In the genomic region with DNA sequence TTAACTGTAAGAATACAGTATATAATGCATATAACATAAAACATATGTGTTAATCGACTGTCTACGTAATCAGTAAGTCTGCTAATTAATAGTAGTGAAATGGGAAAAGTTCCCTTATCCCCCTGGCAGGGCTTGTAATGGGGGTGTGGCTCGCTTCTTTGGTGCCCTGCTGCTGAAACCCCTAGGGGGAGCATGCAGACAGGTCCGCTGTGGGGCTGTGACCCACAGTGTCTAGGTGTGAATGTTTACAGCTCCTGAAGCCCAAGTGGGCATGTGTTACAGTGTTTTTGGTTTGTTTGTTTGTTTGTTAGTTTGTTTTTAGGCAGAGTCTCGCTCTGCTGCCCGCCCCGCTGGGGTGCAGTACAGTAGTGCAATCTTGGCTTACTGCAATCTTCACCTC, we compare ENCODE assay signal across 19 cellular contexts.
"Had no signal": no experiment of that assay in that cellular context is flagged by ENCODE, and none has a peak within 500 bp of the region (broad histone marks: within the 10 kb centered on the region; RNA-seq: fewer than 3 reads in every experiment).

No MANE protein-coding gene starts in this region.

- H3K4me2 ChIP-seq: hepatocyte had no signal

- H3K27ac Mint-ChIP-seq: activated naive CD4-positive, alpha-beta T cell treated with anti-CD3 and anti-CD28 coated beads for 36 hours; effector memory CD8-positive, alpha-beta T cell; naive thymus-derived CD8-positive, alpha-beta T cell; stimulated activated effector memory CD8-positive, alpha-beta T cell treated with anti-CD3 and anti-CD28 coated beads, Interleukin-12 subunit alpha, Interleukin-12 subunit beta, amount 100 ng/mL, for 72 hours; type B pancreatic cell had no signal

- H3K36me3 ChIP-seq: ovary, stomach had no signal

- H3K36me3 Mint-ChIP-seq: naive thymus-derived CD8-positive, alpha-beta T cell; stimulated activated effector memory CD8-positive, alpha-beta T cell treated with anti-CD3 and anti-CD28 coated beads, Interleukin-12 subunit alpha, Interleukin-12 subunit beta, amount 100 ng/mL, for 72 hours; type B pancreatic cell had no signal

- H3K9me3 Mint-ChIP-seq: activated naive CD4-positive, alpha-beta T cell treated with anti-CD3 and anti-CD28 coated beads for 36 hours; type B pancreatic cell had no signal

- H3K4me3 ChIP-seq: body of pancreas, hepatocyte, ovary, stomach, testis had no signal

- H3K27me3 ChIP-seq: body of pancreas, foreskin keratinocyte, hepatocyte, ovary, stomach, testis had no signal

- H2AFZ ChIP-seq: hepatocyte had no signal

- H3K4me1 Mint-ChIP-seq: naive thymus-derived CD8-positive, alpha-beta T cell; stimulated activated effector memory CD8-positive, alpha-beta T cell treated with anti-CD3 and anti-CD28 coated beads, Interleukin-12 subunit alpha, Interleukin-12 subunit beta, amount 100 ng/mL, for 72 hours had no signal

- H3K4me3 Mint-ChIP-seq: activated naive CD4-positive, alpha-beta T cell treated with anti-CD3 and anti-CD28 coated beads for 36 hours; activated T-cell treated with anti-CD3 and anti-CD28 coated beads, Interleukin-2, amount 50 U/mL, for 4 hours; effector memory CD8-positive, alpha-beta T cell; naive thymus-derived CD8-positive, alpha-beta T cell; stimulated activated effector memory CD8-positive, alpha-beta T cell treated with anti-CD3 and anti-CD28 coated beads, Interleukin-12 subunit alpha, Interleukin-12 subunit beta, amount 100 ng/mL, for 72 hours; type B pancreatic cell had no signal

- H3K27ac ChIP-seq: body of pancreas, foreskin keratinocyte, hepatocyte, ovary, stomach, testis had no signal

- H3K79me2 ChIP-seq: hepatocyte had no signal

- DNase-seq: activated CD4-positive, alpha-beta T cell treated with anti-CD3 and anti-CD28 coated beads, Interleukin-2, amount 50 U/mL, for 1 hour; activated CD8-positive, alpha-beta memory T cell treated with anti-CD3 and anti-CD28 coated beads, Interleukin-2, amount 50 U/mL, for 4 hours; activated naive CD4-positive, alpha-beta T cell treated with anti-CD3 and anti-CD28 coated beads for 36 hours; activated T-cell treated with anti-CD3 and anti-CD28 coated beads, Interleukin-2, amount 50 U/mL, for 4 hours; body of pancreas; effector memory CD8-positive, alpha-beta T cell; foreskin keratinocyte; left cardiac atrium; mesenchymal stem cell; naive thymus-derived CD8-positive, alpha-beta T cell; ovary; stimulated activated CD4-positive, alpha-beta T cell treated with anti-CD3 and anti-CD28 coated beads, Interleukin-4, amount 100 ng/mL, for 24 hours; stomach; T-helper 9 cell; testis had no signal

- ATAC-seq: activated T-cell treated with anti-CD3 and anti-CD28 coated beads, Interleukin-2, amount 50 U/mL, for 4 hours; body of pancreas; effector memory CD8-positive, alpha-beta T cell; foreskin keratinocyte; left cardiac atrium; naive thymus-derived CD8-positive, alpha-beta T cell; sciatic nerve; stimulated activated effector memory CD8-positive, alpha-beta T cell treated with anti-CD3 and anti-CD28 coated beads, Interleukin-12 subunit alpha, Interleukin-12 subunit beta, amount 100 ng/mL, for 72 hours had no signal

- H3K4me1 ChIP-seq: body of pancreas, foreskin keratinocyte, stomach, testis had no signal

- H3K9me3 ChIP-seq: body of pancreas, ovary, testis had no signal

- H3K27me3 Mint-ChIP-seq: effector memory CD8-positive, alpha-beta T cell; type B pancreatic cell had no signal
